In genomic region chr3:165895919-165896318, GRCh38 we compare ENCODE assay signal across 13 cellular contexts. TPM values are rescaled to one million over a fixed set of nuclear protein-coding genes. Genes with fewer than 3 reads are reported as not detected.
DNase-seq lines count a peak whose midpoint lies in the region; ATAC-seq and TF ChIP-seq lines count a peak whose summit lies in the region.
"Had no signal": no experiment of that assay in that cellular context is flagged by ENCODE, and none has a peak within 500 bp of the region (broad histone marks: within the 10 kb centered on the region; RNA-seq: fewer than 3 reads in every experiment).

No MANE protein-coding gene starts in this region.

- no peak overlapping the region for H3K4me3 Mint-ChIP-seq in activated T-cell treated with anti-CD3 and anti-CD28 coated beads, Interleukin-2, amount 50 U/mL, for 4 hours

- H3K9me3 Mint-ChIP-seq in activated T-cell treated with anti-CD3 and anti-CD28 coated beads, Interleukin-2, amount 50 U/mL, for 4 hours: no peaks in the 10 kb centered on the region

- no peaks in the 10 kb centered on the region for H3K27me3 Mint-ChIP-seq in activated T-cell treated with anti-CD3 and anti-CD28 coated beads, Interleukin-2, amount 50 U/mL, for 4 hours (ENCODE audit: low read depth)

- H3K4me3 ChIP-seq in fibroblast of mammary gland (ENCODE audit: control insufficient read depth, low read depth, low read length): no peak overlapping the region
- H3K4me3 ChIP-seq: skin epidermis had no signal

- peak; percentile 76 for TF ChIP-seq CTCF in C4-2B (conservative IDR thresholded peaks at IDR 0.05)
- peak; percentile 28 for TF ChIP-seq CTCF in fibroblast of mammary gland (conservative IDR thresholded peaks at IDR 0.05; ENCODE audit: control insufficient read depth, insufficient read depth, low read depth, low read length)

- H3K27ac ChIP-seq in C4-2B: no peak overlapping the region
- H3K27ac ChIP-seq: skin epidermis had no signal

- H3K36me3 Mint-ChIP-seq in activated T-cell treated with anti-CD3 and anti-CD28 coated beads, Interleukin-2, amount 50 U/mL, for 4 hours (ENCODE audit: insufficient read depth): no peaks in the 10 kb centered on the region

- no peaks in the 10 kb centered on the region for H3K4me1 Mint-ChIP-seq in activated T-cell treated with anti-CD3 and anti-CD28 coated beads, Interleukin-2, amount 50 U/mL, for 4 hours (ENCODE audit: low read depth)

- DNase-seq in H4 (ENCODE audit: low spot score) (peak; percentile 33), OCI-M1 (lab: John Stamatoyannopoulos, UW) (peak; percentile 45), fibroblast of mammary gland (ENCODE audit: low read depth) (peak; percentile 6), COLO829 (ENCODE audit: low spot score) (no peak)
- DNase-seq in activated T-cell treated with anti-CD3 and anti-CD28 coated beads, Interleukin-2, amount 50 U/mL, for 4 hours: no peak
- DNase-seq: activated CD4-positive, alpha-beta T cell treated with anti-CD3 and anti-CD28 coated beads, Interleukin-2, amount 50 U/mL, for 4 hours; caudate nucleus; kidney glomerular epithelial cell; NCI-H1092 had no signal

- ATAC-seq in HG03097 (IDR thresholded peaks at IDR 0.05; ENCODE audit: low FRiP score, unreplicated experiment) (no peak), GM21825 (IDR thresholded peaks at IDR 0.05; ENCODE audit: unreplicated experiment) (no peak)
- ATAC-seq in activated T-cell treated with anti-CD3 and anti-CD28 coated beads, Interleukin-2, amount 50 U/mL, for 4 hours: no peak

RNA-seq across cellular contexts. Expression of gene BCHE, which starts 58.7 kb away (rescaled TPM):
- total RNA-seq in H4 (2014; rRNA removed; shearing (Covaris generic)): 48.5 and 56.3 TPM in 2 replicates
- total RNA-seq in activated T-cell treated with anti-CD3 and anti-CD28 coated beads, Interleukin-2, amount 50 U/mL, for 4 hours: not detected

Comparison
In these comparisons a context has a peak if more than half of its experiments do, and no peak if none do; other contexts are left out.
1. DNase-seq: peak in H4 (single experiment), OCI-M1 (single experiment) and fibroblast of mammary gland (single experiment); none in COLO829 (single experiment) and activated T-cell treated with anti-CD3 and anti-CD28 coated beads, Interleukin-2, amount 50 U/mL, for 4 hours (single experiment).
2. RNA of gene BCHE, which starts 58.7 kb away (total RNA-seq): 48.5 to 56.3 TPM in H4; not detected in activated T-cell treated with anti-CD3 and anti-CD28 coated beads, Interleukin-2, amount 50 U/mL, for 4 hours; every median in the first group is over 10 times any median in the second.